In the genomic region with DNA sequence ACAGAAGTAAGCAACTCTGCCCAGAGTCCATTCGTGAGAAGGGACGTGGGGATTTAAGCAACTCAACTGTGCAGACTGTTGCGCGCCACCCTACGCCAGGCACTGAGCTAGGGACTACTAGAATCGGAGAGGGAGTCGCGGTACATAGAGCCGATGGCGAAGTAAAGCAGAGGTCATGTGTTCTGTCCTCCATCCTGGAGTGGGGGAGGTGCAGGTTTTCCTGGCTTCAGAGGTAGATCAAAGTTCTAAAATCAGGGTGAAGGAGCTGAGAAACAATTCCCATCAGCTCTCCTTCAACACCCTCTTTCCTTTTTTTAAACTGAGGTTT, we compare ENCODE assay signal across 15 cellular contexts. TPM values are rescaled to one million over a fixed set of nuclear protein-coding genes. Genes with fewer than 3 reads are reported as not detected.
DNase-seq lines count a peak whose midpoint lies in the region; ATAC-seq and TF ChIP-seq lines count a peak whose summit lies in the region.
"Had no signal": no experiment of that assay in that cellular context is flagged by ENCODE, and none has a peak within 500 bp of the region (broad histone marks: within the 10 kb centered on the region; RNA-seq: fewer than 3 reads in every experiment).

No MANE protein-coding gene starts in this region.

- TF ChIP-seq POLR2A in esophagus squamous epithelium (IDR thresholded peaks at IDR 0.05): no peak

- 73 to 82% methylated on average over 10 of the region's 10 CpGs for WGBS in esophagus squamous epithelium, 2 donors

- H3K36me3 Mint-ChIP-seq in type B pancreatic cell: no peaks in the 10 kb centered on the region

- peak overlapping the region; percentile 72 for H3K4me3 Mint-ChIP-seq in type B pancreatic cell
- H3K4me3 Mint-ChIP-seq: activated CD4-positive, alpha-beta T cell treated with anti-CD3 and anti-CD28 coated beads, Interleukin-2, amount 10 ng/mL, durations not matched to agents 24 days and 14 days; effector memory CD8-positive, alpha-beta T cell had no signal

- DNase-seq in NCI-H748 (lab: John Stamatoyannopoulos, UW; ENCODE audit: unreplicated experiment): peak; percentile 15
- no peak for DNase-seq in NCI-H748 treated with DMSO at 0.1 percent for 48 hours (lab: John Stamatoyannopoulos, UW)
- DNase-seq in left ventricle myocardium inferior: no peak
- no peak for DNase-seq in type B pancreatic cell (ENCODE audit: extremely low spot score, unreplicated experiment)
- DNase-seq in esophagus squamous epithelium (lab: John Stamatoyannopoulos, UW): no peak
- DNase-seq: activated CD4-positive, alpha-beta T cell treated with anti-CD3 and anti-CD28 coated beads, Interleukin-2, amount 10 ng/mL, durations not matched to agents 24 days and 14 days; activated naive CD4-positive, alpha-beta T cell treated with anti-CD3 and anti-CD28 coated beads, Interleukin-2, amount 50 U/mL, for 16 hours; C1 segment of cervical spinal cord; effector memory CD8-positive, alpha-beta T cell; foreskin melanocyte had no signal

- H3K4me1 Mint-ChIP-seq in type B pancreatic cell (ENCODE audit: unreplicated experiment): peaks cover 10% of the 10 kb centered on the region

- H3K36me3 ChIP-seq in left ventricle myocardium inferior: no peaks in the 10 kb centered on the region
- no peaks in the 10 kb centered on the region for H3K36me3 ChIP-seq in mucosa of rectum (ENCODE audit: control insufficient read depth in 2 of 2, insufficient read depth in 2 of 2, low read length in 2 of 2)
- H3K36me3 ChIP-seq in esophagus squamous epithelium: no peaks in the 10 kb centered on the region
- H3K36me3 ChIP-seq: cardiac muscle cell had no signal

- H3K27ac Mint-ChIP-seq in type B pancreatic cell: no peak overlapping the region
- H3K27ac Mint-ChIP-seq: activated CD4-positive, alpha-beta T cell treated with anti-CD3 and anti-CD28 coated beads, Interleukin-2, amount 10 ng/mL, durations not matched to agents 24 days and 14 days had no signal

- no peak for ATAC-seq in HG02852 (IDR thresholded peaks at IDR 0.05; ENCODE audit: unreplicated experiment)
- no peak for ATAC-seq in GM19023 (IDR thresholded peaks at IDR 0.05; ENCODE audit: unreplicated experiment)
- ATAC-seq: effector memory CD8-positive, alpha-beta T cell had no signal

- TF ChIP-seq CTCF in left ventricle myocardium inferior (IDR thresholded peaks at IDR 0.05; ENCODE audit: borderline replicate concordance): no peak
- no peak for TF ChIP-seq CTCF in type B pancreatic cell (conservative IDR thresholded peaks at IDR 0.05)
- no peak for TF ChIP-seq CTCF in esophagus squamous epithelium (IDR thresholded peaks at IDR 0.05)

- H3K27me3 ChIP-seq in left ventricle myocardium inferior (ENCODE audit: low read depth): no peaks in the 10 kb centered on the region
- no peaks in the 10 kb centered on the region for H3K27me3 ChIP-seq in mucosa of rectum (ENCODE audit: control insufficient read depth in 2 of 2, insufficient read depth in 2 of 2, low read length in 2 of 2)
- H3K27me3 ChIP-seq in esophagus squamous epithelium: no peaks in the 10 kb centered on the region
- H3K27me3 ChIP-seq: cardiac muscle cell had no signal

- H3K9me3 ChIP-seq in left ventricle myocardium inferior (replicated peaks) (no peaks in the 10 kb centered on the region), mucosa of rectum (ENCODE audit: control insufficient read depth in 2 of 2, low read length in 2 of 2) (no peaks in the 10 kb centered on the region), esophagus squamous epithelium (no peaks in the 10 kb centered on the region)

- H3K9ac ChIP-seq in mucosa of rectum (ENCODE audit: low read depth in 1 of 2, low read length in 2 of 2): no peak overlapping the region

- H3K27me3 Mint-ChIP-seq in type B pancreatic cell: no peaks in the 10 kb centered on the region
- H3K27me3 Mint-ChIP-seq: activated CD4-positive, alpha-beta T cell treated with anti-CD3 and anti-CD28 coated beads, Interleukin-2, amount 10 ng/mL, durations not matched to agents 24 days and 14 days had no signal

- H3K4me1 ChIP-seq in left ventricle myocardium inferior (peaks cover 11% of the 10 kb centered on the region), mucosa of rectum (ENCODE audit: control insufficient read depth in 2 of 2, insufficient read depth in 2 of 2, low read length in 2 of 2) (no peaks in the 10 kb centered on the region), esophagus squamous epithelium (peaks cover 0 to 6% (median 0%) of the 10 kb centered on the region in 3 donors)

- H3K27ac ChIP-seq in left ventricle myocardium inferior (replicated peaks) (no peak overlapping the region), mucosa of rectum (ENCODE audit: low read depth in 2 of 2, low read length in 2 of 2) (no peak overlapping the region), esophagus squamous epithelium (no peak overlapping the region)
- H3K27ac ChIP-seq: 22Rv1, cardiac muscle cell had no signal

- no peaks in the 10 kb centered on the region for H3K9me3 Mint-ChIP-seq in type B pancreatic cell
- H3K9me3 Mint-ChIP-seq: activated CD4-positive, alpha-beta T cell treated with anti-CD3 and anti-CD28 coated beads, Interleukin-2, amount 10 ng/mL, durations not matched to agents 24 days and 14 days; effector memory CD8-positive, alpha-beta T cell had no signal

- intact Hi-C loops in left ventricle myocardium inferior (cut with micrococcal nuclease): loop anchor here (5.0 kb wide), 1 partner anchor 405 kb away; no protein-coding TSS in a partner anchor
- intact Hi-C loops in esophagus squamous epithelium (cut with DNase I): loop anchor here (5.0 kb wide), 1 partner anchor 405 kb away; no protein-coding TSS in a partner anchor

- peak overlapping the region; percentile 43 for H3K4me3 ChIP-seq in left ventricle myocardium inferior
- H3K4me3 ChIP-seq in mucosa of rectum (ENCODE audit: low read length in 2 of 2): peak overlapping the region; percentile 45 to 63
- H3K4me3 ChIP-seq in esophagus squamous epithelium: peak overlapping the region in 1 of 4 donors; percentile 16
- H3K4me3 ChIP-seq: cardiac muscle cell had no signal

RNA-seq across cellular contexts. Expression of gene SLC35G1, which starts 23.2 kb away (rescaled TPM):
- total RNA-seq in left ventricle myocardium inferior (2.3 TPM), type B pancreatic cell (ENCODE audit: low replicate concordance) (13.9 and 21.0 TPM in 2 replicates), esophagus squamous epithelium (1 to 10 TPM; 3.4 to 5.7 (median 3.5) TPM)
